In genomic region chr10:122253605-122254004, GRCh38 we compare ENCODE assay signal across 25 cellular contexts. TPM values are rescaled to one million over a fixed set of nuclear protein-coding genes. Genes with fewer than 3 reads are reported as not detected.
DNase-seq lines count a peak whose midpoint lies in the region; ATAC-seq, FAIRE-seq and TF ChIP-seq lines count a peak whose summit lies in the region.
"Had no signal": no experiment of that assay in that cellular context is flagged by ENCODE, and none has a peak within 500 bp of the region (broad histone marks: within the 10 kb centered on the region; RNA-seq: fewer than 3 reads in every experiment).

No MANE protein-coding gene starts in this region.

- H4K20me1 ChIP-seq in HepG2 (ENCODE audit: insufficient read depth, low read length) (no peaks in the 10 kb centered on the region), MM.1S (ENCODE audit: insufficient read depth, low read length) (no peaks in the 10 kb centered on the region)

- no peak overlapping the region for H3K4me2 ChIP-seq in HepG2 (ENCODE audit: low read depth, low read length)
- no peak overlapping the region for H3K4me2 ChIP-seq in MM.1S (ENCODE audit: low read depth, low read length)

- POLR2A ChIA-PET in HepG2 (lab: Yijun Ruan, JAX) = no interaction called here

- TF ChIP-seq RAD21 in HepG2 (CRISPR knock-in tag; IDR thresholded peaks at IDR 0.05) = no peak

- no peak for FAIRE-seq in HepG2 (lab: Jason Lieb, UNC)
- FAIRE-seq: GM12891, GM18507, H1 had no signal

- no TSS peak for BruUV-seq in HepG2 (replicated peaks; lab: Mats Ljungman, UMichigan)

- intact Hi-C loops in HepG2 (cut with micrococcal nuclease; ENCODE audit: unreplicated experiment) = no loop called here
- intact Hi-C loops in right lobe of liver (cut with DNase I) = no loop called here
- intact Hi-C loops in spleen (cut with DNase I; ENCODE audit: low total_unique reads) = no loop called here

- H3K27me3 ChIP-seq in HepG2 (ENCODE audit: control insufficient read depth in 1 of 2, insufficient read depth in 2 of 2, low read length in 2 of 2) = no peaks in the 10 kb centered on the region; a peak in 1 of 5 replicates
- H3K27me3 ChIP-seq in right lobe of liver = no peaks in the 10 kb centered on the region
- H3K27me3 ChIP-seq in spleen (replicated peaks in 1 of 7) = no peaks in the 10 kb centered on the region
- no peaks in the 10 kb centered on the region for H3K27me3 ChIP-seq in MM.1S (replicated peaks; ENCODE audit: insufficient read depth, low read length)

- H3K4me1 ChIP-seq in HepG2 (ENCODE audit: insufficient read depth, low read length) (peaks cover 6% of the 10 kb centered on the region; the same call in 1 of the 2 replicates), right lobe of liver (no peaks in the 10 kb centered on the region), spleen (no peaks in the 10 kb centered on the region), MM.1S (ENCODE audit: low read length) (no peaks in the 10 kb centered on the region)

- in situ Hi-C loops in HepG2 (cut with HindIII; ENCODE audit: extremely low pct_ligation_motif_present, low pct_unique_long_range_greater_than_20kb) = no loop called here

- H3K4me3 ChIP-seq in HepG2 (replicated peaks in 1 of 3; ENCODE audit: insufficient read depth in 1 of 3, low read depth in 2 of 3, low read length in 3 of 3) (no peak overlapping the region), right lobe of liver (no peak overlapping the region), coronary artery (no peak overlapping the region), spleen (no peak overlapping the region), MM.1S (ENCODE audit: low read length) (no peak overlapping the region)
- H3K4me3 ChIP-seq: GM23248 had no signal

- H3K79me2 ChIP-seq in HepG2 (ENCODE audit: insufficient read depth, low read length) = no peaks in the 10 kb centered on the region
- no peaks in the 10 kb centered on the region for H3K79me2 ChIP-seq in MM.1S (ENCODE audit: low read length)

- H2AFZ ChIP-seq in HepG2 (ENCODE audit: low read length) = no peak overlapping the region
- H2AFZ ChIP-seq in MM.1S (ENCODE audit: low read length) = no peak overlapping the region
- H2AFZ ChIP-seq: GM23248 had no signal

- no peaks in the 10 kb centered on the region for H3K9me3 ChIP-seq in HepG2 (ENCODE audit: low read length)
- H3K9me3 ChIP-seq in right lobe of liver = no peaks in the 10 kb centered on the region
- H3K9me3 ChIP-seq in spleen = no peaks in the 10 kb centered on the region
- no peaks in the 10 kb centered on the region for H3K9me3 ChIP-seq in MM.1S (replicated peaks; ENCODE audit: insufficient read depth, low read length)

- TF ChIP-seq POLR2A in HepG2 (IDR thresholded peaks at IDR 0.05; ENCODE audit: insufficient read depth in 1 of 2, low read depth in 2 of 2, low read length in 2 of 2) (no peak), right lobe of liver (IDR thresholded peaks at IDR 0.05) (no peak), spleen (IDR thresholded peaks at IDR 0.05) (no peak)

- H3F3A ChIP-seq in MM.1S (ENCODE audit: insufficient read depth, low read length) = no peaks in the 10 kb centered on the region

- TF ChIP-seq CTCF in HepG2 (CRISPR knock-in tag; IDR thresholded peaks at IDR 0.05) (no peak), right lobe of liver (IDR thresholded peaks at IDR 0.05) (no peak), coronary artery (IDR thresholded peaks at IDR 0.05) (no peak), spleen (IDR thresholded peaks at IDR 0.05 in 8 of 11, conservative IDR thresholded peaks at IDR 0.05 in 3 of 11) (no peak), MM.1S (IDR thresholded peaks at IDR 0.05; ENCODE audit: low read length) (no peak)

- WGBS in HepG2 (ENCODE audit: low lambda C conversion rate) = 100% methylated on average over 2 of the region's 2 CpGs
- 79% methylated on average over 2 of the region's 2 CpGs for WGBS in right lobe of liver (ENCODE audit: insufficient coverage, low coverage, low lambda C conversion rate, missing lambda C conversion rate)
- WGBS in spleen, 5 donors = 81 to 91% (median 89%) methylated on average over 2 of the region's 2 CpGs

- no peak for DNase-seq in HepG2 (ENCODE audit: low spot score)
- DNase-seq in right lobe of liver = no peak
- DNase-seq in coronary artery (ENCODE audit: low spot score) = peak; percentile 19
- DNase-seq in spleen = peak; percentile 14
- DNase-seq in MM.1S = no peak
- DNase-seq: 8988T; C1 segment of cervical spinal cord; Calu3; CD4-positive, alpha-beta memory T cell; COR-L47; DMS53; DMS79 treated with DMSO at 0.1 percent for 48 hours; GF-D8; GM23248; H7; HCEC 1CT had no signal

- CTCF ChIA-PET in HepG2 (lab: Yijun Ruan, JAX; ENCODE audit: low intra/inter-chr PET ratio, low total read pairs) = no interaction called here

- no peak for ATAC-seq in HepG2
- no peak for ATAC-seq in right lobe of liver
- no peak for ATAC-seq in GM21423 (IDR thresholded peaks at IDR 0.05; ENCODE audit: unreplicated experiment)
- ATAC-seq in HG03439 (IDR thresholded peaks at IDR 0.05; ENCODE audit: unreplicated experiment) = no peak

- H3K9ac ChIP-seq in HepG2 (ENCODE audit: insufficient read depth, low read depth, low read length) (no peak overlapping the region), MM.1S (ENCODE audit: low read length) (no peak overlapping the region)
- H3K9ac ChIP-seq: GM23248 had no signal

- no peak overlapping the region for H3K27ac ChIP-seq in HepG2 (ENCODE audit: extremely low read length, insufficient read depth, low read length)
- H3K27ac ChIP-seq in right lobe of liver = no peak overlapping the region
- no peak overlapping the region for H3K27ac ChIP-seq in coronary artery
- no peak overlapping the region for H3K27ac ChIP-seq in spleen
- H3K27ac ChIP-seq in MM.1S (ENCODE audit: low read length) = no peak overlapping the region
- H3K27ac ChIP-seq: GM23248 had no signal

- TF ChIP-seq EP300 in HepG2 (IDR thresholded peaks at IDR 0.05; ENCODE audit: low read depth in 2 of 2, low read length in 2 of 2) (no peak), HepG2 (CRISPR knock-in tag; IDR thresholded peaks at IDR 0.05; ENCODE audit: borderline replicate concordance) (no peak)

- H3K36me3 ChIP-seq in HepG2 (replicated peaks in 1 of 2; ENCODE audit: control insufficient read depth in 1 of 2, insufficient read depth in 2 of 2, low read length in 2 of 2) = peaks cover 5 to 17% of the 10 kb centered on the region in 2 experiments; a peak in 4 of 5 replicates
- H3K36me3 ChIP-seq in right lobe of liver = no peaks in the 10 kb centered on the region
- peaks cover 0 to 24% (median 0%) of the 10 kb centered on the region in 6 donors for H3K36me3 ChIP-seq in spleen
- H3K36me3 ChIP-seq in MM.1S (replicated peaks; ENCODE audit: insufficient read depth, low read length) = no peaks in the 10 kb centered on the region

- no peaks in the 10 kb centered on the region for H3K9me2 ChIP-seq in MM.1S (replicated peaks; ENCODE audit: insufficient read depth, low read length)

TF ChIP-seq in HepG2, 621 proteins besides CTCF, POLR2A, EP300 and RAD21:
- TF ChIP-seq ZNF768 (CRISPR knock-in tag; IDR thresholded peaks at IDR 0.05) = peak; percentile 65; the same call in 1 of the 2 replicates
- TF ChIP-seq ZNF234 (CRISPR knock-in tag; conservative IDR thresholded peaks at IDR 0.05) = no peak

RNA-seq across cellular contexts. Expression of gene BTBD16, which starts 17.5 kb away (rescaled TPM):
- total RNA-seq in HepG2 (2016; rRNA removed; fragmentation: Illumina TruSeq; extraction: Trizol) = 3.6 and 5.0 TPM in 2 replicates
- total RNA-seq in HepG2 (2016; cell fraction: cytosol; rRNA removed; fragmentation: Illumina TruSeq; extraction: Trizol; ENCODE audit: low read depth) = 7.2 and 7.4 TPM in 2 replicates
- 4.0 and 4.7 TPM in 2 replicates for total RNA-seq in HepG2 (2016; cell fraction: insoluble cytoplasmic fraction; rRNA removed; fragmentation: Illumina TruSeq; extraction: Trizol)
- total RNA-seq in HepG2 (2016; cell fraction: membrane; rRNA removed; fragmentation: Illumina TruSeq; extraction: Trizol) = 7.3 and 8.5 TPM in 2 replicates
- 3.1 and 3.4 TPM in 2 replicates for total RNA-seq in HepG2 (2016; cell fraction: nucleus; rRNA removed; fragmentation: Illumina TruSeq; extraction: Trizol)
- polyA plus RNA-seq in HepG2 (2011; rRNA removed) = 8.0 and 11.9 TPM in 2 replicates
- 8.3 and 9.7 TPM in 2 replicates for polyA plus RNA-seq in HepG2 (2011; cell fraction: cytosol; rRNA removed)
- polyA plus RNA-seq in HepG2 (2011; cell fraction: nucleus; rRNA removed) = 5.4 and 5.5 TPM in 2 replicates
- polyA plus RNA-seq in HepG2 (2012) = 7.8 and 9.0 TPM in 2 replicates
- 13.5 and 16.1 TPM in 2 replicates for polyA plus RNA-seq in HepG2 (2016; cell fraction: cytosol; fragmentation: Illumina TruSeq; extraction: Trizol; ENCODE audit: low read depth)
- 10.5 and 11.7 TPM in 2 replicates for polyA plus RNA-seq in HepG2 (2016; cell fraction: insoluble cytoplasmic fraction; fragmentation: Illumina TruSeq; extraction: Trizol; ENCODE audit: low read depth)
- polyA plus RNA-seq in HepG2 (2016; cell fraction: membrane; fragmentation: Illumina TruSeq; extraction: Trizol; ENCODE audit: low read depth) = 14.2 and 14.7 TPM in 2 replicates
- 6.5 and 6.6 TPM in 2 replicates for polyA plus RNA-seq in HepG2 (2016; cell fraction: nucleus; fragmentation: Illumina TruSeq; extraction: Trizol; ENCODE audit: insufficient read depth, low read depth)
- 0.44 and 32.3 TPM in 2 replicates for polyA minus RNA-seq in HepG2 (2011; rRNA and poly(A)+ RNA removed; ENCODE audit: low replicate concordance)
- polyA minus RNA-seq in HepG2 (2011; cell fraction: cytosol; rRNA and poly(A)+ RNA removed) = 2.9 and 6.7 TPM in 2 replicates
- 8.0 and 8.9 TPM in 2 replicates for polyA minus RNA-seq in HepG2 (2011; cell fraction: nucleus; rRNA and poly(A)+ RNA removed)
- 1 to 10 TPM in 5 of 6 experiments, under 1 TPM in 1; 0.98 to 3.0 (median 2.0) TPM for total RNA-seq in right lobe of liver
- total RNA-seq in spleen = not detected
- under 1 TPM in 2 of 3 donors, not detected in 1; 0.04 to 0.10 TPM for polyA plus RNA-seq in spleen
- total RNA-seq: A673; CD4-positive, alpha-beta memory T cell; Daoy; G401; GM23248; H1 had no signal
- polyA plus RNA-seq: BJ, GM23248 had no signal

Comparison
In these comparisons a context has a peak if more than half of its experiments do, and no peak if none do; other contexts are left out.
1. DNase-seq: peak in coronary artery (single experiment) and spleen (single experiment); none in HepG2 (single experiment), right lobe of liver (0 of 3) and MM.1S (single experiment).